8 cellular contexts compared by ENCODE assay signal in the genomic region with DNA sequence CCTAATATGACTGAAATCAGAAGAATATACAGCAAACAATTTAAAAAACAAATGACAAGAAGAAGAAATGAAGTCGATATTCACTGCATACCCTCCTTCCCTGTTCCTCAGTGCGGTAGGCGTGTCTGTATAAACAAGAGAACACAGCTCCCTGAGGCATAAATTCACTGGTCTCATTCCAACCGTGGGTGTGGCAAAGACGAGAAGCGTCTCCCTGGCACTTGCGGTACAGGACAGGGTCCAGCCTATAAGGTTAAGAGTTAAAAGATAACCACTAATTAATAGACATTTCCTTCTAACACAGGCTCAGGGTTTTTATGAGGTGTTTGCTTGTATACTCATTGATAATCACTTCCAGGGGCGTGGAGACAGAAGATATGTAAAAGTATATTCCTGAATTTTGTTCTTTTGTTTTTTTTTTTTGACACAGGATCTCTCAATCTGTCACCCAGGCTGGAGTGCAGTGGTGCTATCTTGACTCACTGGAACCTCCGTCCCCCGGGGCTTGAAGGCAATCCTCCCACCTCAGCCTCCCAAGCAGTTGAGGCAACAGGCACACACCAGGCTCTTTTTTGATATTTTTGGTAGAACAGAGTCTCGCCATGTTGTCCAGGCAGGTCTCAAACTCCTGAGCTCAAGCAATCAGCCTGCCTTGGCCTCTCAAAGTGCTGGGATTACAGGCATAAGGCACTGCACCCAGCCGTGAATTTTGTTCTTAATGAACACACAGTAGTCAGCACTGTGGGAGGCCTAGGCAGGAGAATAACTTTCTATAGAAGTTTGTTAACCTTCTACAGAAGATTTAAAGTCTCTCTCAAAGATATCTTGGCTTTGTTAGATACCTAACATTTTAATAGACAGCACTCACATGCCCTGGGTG. TPM values are rescaled to one million over a fixed set of nuclear protein-coding genes. Genes with fewer than 3 reads are reported as not detected.
A peak's percentile ranks its signal among the peaks of the same experiment; 100 is the strongest.
DNase-seq lines count a peak whose midpoint lies in the region; ATAC-seq and TF ChIP-seq lines count a peak whose summit lies in the region.

No MANE protein-coding gene starts in this region.

- DNase-seq in ELF-1 (ENCODE audit: low read depth, low spot score): peak; percentile 80
- peak; percentile 65 for DNase-seq in NCI-H69 (lab: John Stamatoyannopoulos, UW)
- DNase-seq in fibroblast of pulmonary artery (ENCODE audit: low read depth): peak; percentile 31
- DNase-seq in progenitor cell of endocrine pancreas (ENCODE audit: low spot score, unreplicated experiment): no peak
- DNase-seq in middle frontal gyrus (ENCODE audit: extremely low spot score, low spot score): no peak
- DNase-seq in activated gamma-delta T cell (lab: John Stamatoyannopoulos, UW): no peak

- H3K9me3 Mint-ChIP-seq in progenitor cell of endocrine pancreas (ENCODE audit: low read depth): no peaks in the 10 kb centered on the region

- H3K27ac Mint-ChIP-seq in progenitor cell of endocrine pancreas: peak overlapping the region; percentile 84

- H3K4me3 ChIP-seq in fibroblast of pulmonary artery (replicated peaks; ENCODE audit: low read depth, low read length): no peak overlapping the region

- H3K4me3 Mint-ChIP-seq in progenitor cell of endocrine pancreas (ENCODE audit: low read depth): no peak overlapping the region

- TF ChIP-seq CTCF in fibroblast of pulmonary artery (IDR thresholded peaks at IDR 0.05; ENCODE audit: low read length, missing control alignments): no peak
- no peak for TF ChIP-seq CTCF in progenitor cell of endocrine pancreas (IDR thresholded peaks at IDR 0.05; ENCODE audit: unreplicated experiment)

- peaks cover 39% of the 10 kb centered on the region for H3K4me1 Mint-ChIP-seq in progenitor cell of endocrine pancreas (ENCODE audit: low read depth)

- H3K36me3 Mint-ChIP-seq in progenitor cell of endocrine pancreas (ENCODE audit: insufficient read depth): peaks cover 29% of the 10 kb centered on the region

- no peak for ATAC-seq in GM19023 (IDR thresholded peaks at IDR 0.05; ENCODE audit: unreplicated experiment)
- ATAC-seq in GM21737 (IDR thresholded peaks at IDR 0.05; ENCODE audit: unreplicated experiment): no peak

- no peaks in the 10 kb centered on the region for H3K27me3 Mint-ChIP-seq in progenitor cell of endocrine pancreas

RNA-seq across cellular contexts. Expression of gene CLEC18B, which starts 59.1 kb away (rescaled TPM):
- 3.0 and 3.5 TPM in 2 replicates for total RNA-seq in progenitor cell of endocrine pancreas

Comparison
In these comparisons a context has a peak if more than half of its experiments do, and no peak if none do; other contexts are left out.
1. DNase-seq: peak in ELF-1 (single experiment), NCI-H69 (single experiment) and fibroblast of pulmonary artery (single experiment); none in progenitor cell of endocrine pancreas (single experiment), middle frontal gyrus (single experiment) and activated gamma-delta T cell (single experiment).